In genomic region chr9:108980893-108981292, GRCh38 we compare ENCODE assay signal across 28 cellular contexts.
"Had no signal": no experiment of that assay in that cellular context is flagged by ENCODE, and none has a peak within 500 bp of the region (broad histone marks: within the 10 kb centered on the region; RNA-seq: fewer than 3 reads in every experiment).

No MANE protein-coding gene starts in this region.

- DNase-seq: activated CD4-positive, alpha-beta memory T cell treated with anti-CD3 and anti-CD28 coated beads, Interleukin-2, amount 10 ng/mL, durations not matched to agents 7 days and 5 days; activated CD4-positive, alpha-beta T cell treated with anti-CD3 and anti-CD28 coated beads, Interleukin-2, amount 10 ng/mL, durations not matched to agents 24 days and 14 days; activated CD4-positive, CD25-positive, alpha-beta regulatory T cell treated with anti-CD3 and anti-CD28 coated beads, Interleukin-2, amount 50 U/mL, for 72 hours; activated CD8-positive, alpha-beta memory T cell treated with anti-CD3 and anti-CD28 coated beads, Interleukin-2, amount 50 U/mL, for 48 hours; activated gamma-delta T cell; activated naive CD4-positive, alpha-beta T cell treated with anti-CD3 and anti-CD28 coated beads, Interleukin-2, amount 50 U/mL, for 16 hours; activated T-cell treated with anti-CD3 and anti-CD28 coated beads, Interleukin-2, amount 50 U/mL, for 24 hours; amniotic stem cell; dermis blood vessel endothelial cell; effector CD4-positive, alpha-beta T cell; foreskin keratinocyte; islet precursor cell; mammary epithelial cell; naive B cell; nephron progenitor cell; ovary; spleen; stimulated activated naive CD8-positive, alpha-beta T cell treated with anti-CD3 and anti-CD28 coated beads, Interleukin-15, Interleukin-2, amounts not matched to agents 100 U/mL and 50 U/mL, for 24 hours; T1000; testis; transverse colon had no signal

- H3K4me1 ChIP-seq: prostate gland, spleen, testis had no signal

- H3K4me3 Mint-ChIP-seq: activated CD4-positive, alpha-beta memory T cell treated with anti-CD3 and anti-CD28 coated beads, Interleukin-2, amount 10 ng/mL, durations not matched to agents 7 days and 5 days; activated CD4-positive, alpha-beta T cell treated with anti-CD3 and anti-CD28 coated beads, Interleukin-2, amount 10 ng/mL, durations not matched to agents 24 days and 14 days; activated T-cell treated with anti-CD3 and anti-CD28 coated beads, Interleukin-2, amount 50 U/mL, for 24 hours; central memory CD8-positive, alpha-beta T cell; naive B cell; nephron progenitor cell; T-helper 1 cell treated with Interleukin-12 subunit alpha and Interleukin-12 subunit beta and Interleukin-4 antibody, amounts not matched to agents 30 μg/mL and 1 μg/mL, for 36 hours had no signal

- H3K9me3 ChIP-seq: esophagus muscularis mucosa, neutrophil, ovary, prostate gland, spleen, testis, transverse colon had no signal

- H3K27me3 Mint-ChIP-seq: activated CD4-positive, alpha-beta memory T cell treated with anti-CD3 and anti-CD28 coated beads, Interleukin-2, amount 10 ng/mL, durations not matched to agents 7 days and 5 days; activated CD4-positive, alpha-beta T cell treated with anti-CD3 and anti-CD28 coated beads, Interleukin-2, amount 10 ng/mL, durations not matched to agents 24 days and 14 days; activated T-cell treated with anti-CD3 and anti-CD28 coated beads, Interleukin-2, amount 50 U/mL, for 24 hours; central memory CD8-positive, alpha-beta T cell; naive B cell had no signal

- H3K27ac Mint-ChIP-seq: activated CD4-positive, alpha-beta memory T cell treated with anti-CD3 and anti-CD28 coated beads, Interleukin-2, amount 10 ng/mL, durations not matched to agents 7 days and 5 days; activated CD4-positive, alpha-beta T cell treated with anti-CD3 and anti-CD28 coated beads, Interleukin-2, amount 10 ng/mL, durations not matched to agents 24 days and 14 days; activated T-cell treated with anti-CD3 and anti-CD28 coated beads, Interleukin-2, amount 50 U/mL, for 24 hours; naive B cell; nephron progenitor cell; T-helper 1 cell treated with Interleukin-12 subunit alpha and Interleukin-12 subunit beta and Interleukin-4 antibody, amounts not matched to agents 30 μg/mL and 1 μg/mL, for 36 hours had no signal

- H3K27ac ChIP-seq: esophagus muscularis mucosa, foreskin keratinocyte, hepatocyte, neutrophil, ovary, prostate gland, spleen, testis, transverse colon had no signal

- H3K27me3 ChIP-seq: esophagus muscularis mucosa, foreskin keratinocyte, hepatocyte, neutrophil, ovary, spleen, testis, transverse colon had no signal

- H3K4me1 Mint-ChIP-seq: activated CD4-positive, alpha-beta memory T cell treated with anti-CD3 and anti-CD28 coated beads, Interleukin-2, amount 10 ng/mL, durations not matched to agents 7 days and 5 days; activated CD4-positive, alpha-beta T cell treated with anti-CD3 and anti-CD28 coated beads, Interleukin-2, amount 10 ng/mL, durations not matched to agents 24 days and 14 days; central memory CD8-positive, alpha-beta T cell; naive B cell; nephron progenitor cell had no signal

- H3K36me3 Mint-ChIP-seq: naive B cell had no signal

- H3K36me3 ChIP-seq: ovary, prostate gland, transverse colon had no signal

- FAIRE-seq: colon had no signal

- H3K4me3 ChIP-seq: esophagus muscularis mucosa, hepatocyte, ovary, prostate gland, spleen, testis, transverse colon had no signal

- H3K9me3 Mint-ChIP-seq: activated CD4-positive, alpha-beta memory T cell treated with anti-CD3 and anti-CD28 coated beads, Interleukin-2, amount 10 ng/mL, durations not matched to agents 7 days and 5 days; activated CD4-positive, alpha-beta T cell treated with anti-CD3 and anti-CD28 coated beads, Interleukin-2, amount 10 ng/mL, durations not matched to agents 24 days and 14 days; activated T-cell treated with anti-CD3 and anti-CD28 coated beads, Interleukin-2, amount 50 U/mL, for 24 hours; central memory CD8-positive, alpha-beta T cell; naive B cell; nephron progenitor cell; T-helper 1 cell treated with Interleukin-12 subunit alpha and Interleukin-12 subunit beta and Interleukin-4 antibody, amounts not matched to agents 30 μg/mL and 1 μg/mL, for 36 hours had no signal

- ATAC-seq: foreskin keratinocyte; stimulated activated naive CD8-positive, alpha-beta T cell treated with anti-CD3 and anti-CD28 coated beads, Interleukin-15, Interleukin-2, amounts not matched to agents 100 U/mL and 50 U/mL, for 24 hours had no signal
